Comparison of ENCODE assay signal across 17 cellular contexts in the genomic region with DNA sequence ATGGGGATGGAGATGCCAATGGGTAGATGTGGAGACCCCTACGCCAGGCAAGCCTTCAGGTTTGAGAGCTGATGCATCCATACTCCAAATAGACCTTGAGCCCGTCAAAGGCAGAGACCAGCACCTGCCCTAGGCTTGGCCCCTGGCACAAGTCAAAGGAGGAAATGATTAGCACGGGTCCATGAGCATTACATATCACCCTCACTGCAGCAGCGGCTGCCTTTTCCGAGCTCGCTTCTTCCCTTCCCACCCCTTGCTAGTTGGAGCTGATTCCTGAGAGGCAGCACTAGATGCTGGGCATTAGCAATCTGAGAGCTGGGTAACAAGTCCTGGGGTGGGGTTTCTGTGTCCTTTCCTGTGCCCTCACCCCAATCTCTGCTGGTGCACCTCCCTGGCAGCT. TPM values are rescaled to one million over a fixed set of nuclear protein-coding genes. Genes with fewer than 3 reads are reported as not detected.
DNase-seq lines count a peak whose midpoint lies in the region; ATAC-seq and TF ChIP-seq lines count a peak whose summit lies in the region.
"Had no signal": no experiment of that assay in that cellular context is flagged by ENCODE, and none has a peak within 500 bp of the region (broad histone marks: within the 10 kb centered on the region; RNA-seq: fewer than 3 reads in every experiment).

No MANE protein-coding gene starts in this region.

- H3K36me3 Mint-ChIP-seq in natural killer cell treated with Interleukin-12 subunit alpha and Interleukin-12 subunit beta and Interleukin-15 and Interleukin-18, amount 100 ng/mL, for 72 hours: peaks cover 6% of the 10 kb centered on the region
- peaks cover 4% of the 10 kb centered on the region for H3K36me3 Mint-ChIP-seq in activated T-helper 2 cell treated with anti-CD3 and anti-CD28 coated beads, Interferon-gamma antibody, Interleukin-2, Interleukin-4, amounts not matched to agents 10 μg/mL and 5 μg/mL and 100 μg/mL, durations not matched to agents 14 hours and 24 hours and 36 hours (ENCODE audit: low read depth)

- H3K4me3 ChIP-seq in IMR-90 (ENCODE audit: insufficient read depth, low read depth, low read length) (no peak overlapping the region), esophagus muscularis mucosa (no peak overlapping the region), thoracic aorta (no peak overlapping the region)

- peak overlapping the region; percentile 23; the same call in 1 of the 2 replicates for H4K5ac ChIP-seq in IMR-90 (ENCODE audit: low read depth, low read length)

- H3K27ac ChIP-seq in IMR-90 (ENCODE audit: insufficient read depth, low read length) (0 out of 2 replicates have a peak overlapping the region, but pooled peaks have one; percentile 6), esophagus muscularis mucosa (replicated peaks in 1 of 4) (peak overlapping the region; percentile 68 to 85 (median 76)), thoracic aorta (peak overlapping the region; percentile 65 to 66)
- H3K27ac ChIP-seq: parathyroid adenoma, WERI-Rb-1 had no signal

- H4K20me1 ChIP-seq in IMR-90 (ENCODE audit: insufficient read depth, low read length): peaks cover 4% of the 10 kb centered on the region; the same call in 1 of the 2 replicates

- in situ Hi-C loops in IMR-90 (cut with MboI; ENCODE audit: low sequenced_read_pairs): no loop called here

- H4K91ac ChIP-seq in IMR-90 (ENCODE audit: insufficient read depth, low read depth, low read length): peak overlapping the region; percentile 78

- H4K8ac ChIP-seq in IMR-90 (ENCODE audit: low read depth in 2 of 2, low read length in 2 of 2): peak overlapping the region in 1 of 2 experiments; percentile 65; a peak in 2 of 4 replicates

- no peak for TF ChIP-seq EP300 in esophagus muscularis mucosa (IDR thresholded peaks at IDR 0.05)

- no peak overlapping the region for H3K9ac ChIP-seq in IMR-90 (ENCODE audit: low read depth, low read length)
- H3K9ac ChIP-seq: parathyroid adenoma had no signal

- H3K36me3 ChIP-seq in IMR-90 (ENCODE audit: control insufficient read depth, insufficient read depth, low read length) (no peaks in the 10 kb centered on the region), esophagus muscularis mucosa (no peaks in the 10 kb centered on the region), thoracic aorta (no peaks in the 10 kb centered on the region)
- H3K36me3 ChIP-seq: WERI-Rb-1 had no signal

- no peak overlapping the region for H2AFZ ChIP-seq in IMR-90 (replicated peaks; ENCODE audit: low read length, poor library complexity)
- H2AFZ ChIP-seq: parathyroid adenoma had no signal

- no peak overlapping the region for H3K4me3 Mint-ChIP-seq in natural killer cell treated with Interleukin-12 subunit alpha and Interleukin-12 subunit beta and Interleukin-15 and Interleukin-18, amount 100 ng/mL, for 72 hours
- no peak overlapping the region for H3K4me3 Mint-ChIP-seq in activated T-helper 2 cell treated with anti-CD3 and anti-CD28 coated beads, Interferon-gamma antibody, Interleukin-2, Interleukin-4, amounts not matched to agents 10 μg/mL and 5 μg/mL and 100 μg/mL, durations not matched to agents 14 hours and 24 hours and 36 hours (ENCODE audit: low read depth)
- H3K4me3 Mint-ChIP-seq: activated CD8-positive, alpha-beta T cell treated with anti-CD3 and anti-CD28 coated beads, Interleukin-2, amount 10 ng/mL, durations not matched to agents 7 days and 5 days; activated naive CD8-positive, alpha-beta T cell treated with anti-CD3 and anti-CD28 coated beads for 36 hours; activated T-cell treated with anti-CD3 and anti-CD28 coated beads, Interleukin-2, amount 50 U/mL, for 72 hours; T-cell had no signal

- H3K14ac ChIP-seq in IMR-90 (replicated peaks; ENCODE audit: low read depth, low read length): peak overlapping the region; percentile 59

- no peak overlapping the region for H3K56ac ChIP-seq in IMR-90 (ENCODE audit: extremely low read depth, insufficient read depth, low read length)

- H3K27me3 Mint-ChIP-seq in natural killer cell treated with Interleukin-12 subunit alpha and Interleukin-12 subunit beta and Interleukin-15 and Interleukin-18, amount 100 ng/mL, for 72 hours: no peaks in the 10 kb centered on the region
- H3K27me3 Mint-ChIP-seq in activated T-helper 2 cell treated with anti-CD3 and anti-CD28 coated beads, Interferon-gamma antibody, Interleukin-2, Interleukin-4, amounts not matched to agents 10 μg/mL and 5 μg/mL and 100 μg/mL, durations not matched to agents 14 hours and 24 hours and 36 hours (ENCODE audit: low read depth): no peaks in the 10 kb centered on the region
- H3K27me3 Mint-ChIP-seq: activated naive CD8-positive, alpha-beta T cell treated with anti-CD3 and anti-CD28 coated beads for 36 hours; T-cell had no signal

- no peaks in the 10 kb centered on the region for H3K9me3 Mint-ChIP-seq in natural killer cell treated with Interleukin-12 subunit alpha and Interleukin-12 subunit beta and Interleukin-15 and Interleukin-18, amount 100 ng/mL, for 72 hours
- H3K9me3 Mint-ChIP-seq in activated T-helper 2 cell treated with anti-CD3 and anti-CD28 coated beads, Interferon-gamma antibody, Interleukin-2, Interleukin-4, amounts not matched to agents 10 μg/mL and 5 μg/mL and 100 μg/mL, durations not matched to agents 14 hours and 24 hours and 36 hours: no peaks in the 10 kb centered on the region

- H3K27ac Mint-ChIP-seq in natural killer cell treated with Interleukin-12 subunit alpha and Interleukin-12 subunit beta and Interleukin-15 and Interleukin-18, amount 100 ng/mL, for 72 hours: no peak overlapping the region
- H3K27ac Mint-ChIP-seq in activated T-helper 2 cell treated with anti-CD3 and anti-CD28 coated beads, Interferon-gamma antibody, Interleukin-2, Interleukin-4, amounts not matched to agents 10 μg/mL and 5 μg/mL and 100 μg/mL, durations not matched to agents 14 hours and 24 hours and 36 hours: no peak overlapping the region
- H3K27ac Mint-ChIP-seq: activated CD8-positive, alpha-beta T cell treated with anti-CD3 and anti-CD28 coated beads, Interleukin-2, amount 10 ng/mL, durations not matched to agents 7 days and 5 days; activated naive CD8-positive, alpha-beta T cell treated with anti-CD3 and anti-CD28 coated beads for 36 hours; activated T-cell treated with anti-CD3 and anti-CD28 coated beads, Interleukin-2, amount 50 U/mL, for 72 hours; T-cell had no signal

- peak overlapping the region; percentile 86 for H3K4ac ChIP-seq in IMR-90 (ENCODE audit: low read depth, low read length)

- TF ChIP-seq POLR2A in IMR-90 (IDR thresholded peaks at IDR 0.05; ENCODE audit: low read depth, low read length) (no peak), esophagus muscularis mucosa (IDR thresholded peaks at IDR 0.05; ENCODE audit: low read depth) (no peak)

- DNase-seq in IMR-90 (no peak), esophagus muscularis mucosa (ENCODE audit: extremely low spot score) (no peak), mesenteric fat pad (ENCODE audit: low spot score) (peak; percentile 78), thoracic aorta (ENCODE audit: low spot score) (no peak), GOT3 (lab: John Stamatoyannopoulos, UW) (no peak)
- no peak for DNase-seq in natural killer cell treated with Interleukin-12 subunit alpha and Interleukin-12 subunit beta and Interleukin-15 and Interleukin-18, amount 100 ng/mL, for 72 hours (ENCODE audit: low spot score)
- DNase-seq in stimulated activated CD8-positive, alpha-beta memory T cell treated with anti-CD3 and anti-CD28 coated beads, Interleukin-4, amount 100 ng/mL, for 48 hours: no peak
- DNase-seq in activated T-helper 2 cell treated with anti-CD3 and anti-CD28 coated beads, Interferon-gamma antibody, Interleukin-2, Interleukin-4, amounts not matched to agents 10 μg/mL and 5 μg/mL and 100 μg/mL, durations not matched to agents 14 hours and 24 hours and 36 hours (ENCODE audit: low spot score): no peak
- DNase-seq: activated CD8-positive, alpha-beta T cell treated with anti-CD3 and anti-CD28 coated beads, Interleukin-2, amount 10 ng/mL, durations not matched to agents 7 days and 5 days; activated naive CD8-positive, alpha-beta T cell treated with anti-CD3 and anti-CD28 coated beads for 36 hours; activated T-cell treated with anti-CD3 and anti-CD28 coated beads, Interleukin-2, amount 50 U/mL, for 72 hours; MM.1S; NCI-H187 treated with DMSO at 0.1 percent for 48 hours; NK-92 treated with Interleukin-12 subunit alpha and Interleukin-12 subunit beta, amount 100 ng/mL, for 24 hours; T-cell; WERI-Rb-1 had no signal

- ATAC-seq in IMR-90 (ENCODE audit: low read depth) (peak; percentile 4; the same call in 1 of the 2 replicates), thoracic aorta (ENCODE audit: insufficient number of reproducible peaks, low FRiP score, low read depth) (no peak)
- no peak for ATAC-seq in natural killer cell treated with Interleukin-12 subunit alpha and Interleukin-12 subunit beta and Interleukin-15 and Interleukin-18, amount 100 ng/mL, for 72 hours
- ATAC-seq: activated CD8-positive, alpha-beta T cell treated with anti-CD3 and anti-CD28 coated beads, Interleukin-2, amount 10 ng/mL, durations not matched to agents 7 days and 5 days; activated T-cell treated with anti-CD3 and anti-CD28 coated beads, Interleukin-2, amount 50 U/mL, for 72 hours; T-cell had no signal

- dilution Hi-C loops in IMR-90 (cut with HindIII; ENCODE audit: low sequenced_read_pairs, unreplicated experiment): no loop called here

- H2BK20ac ChIP-seq in IMR-90 (ENCODE audit: low read depth, low read length): peak overlapping the region; percentile 81

- peaks cover 2 to 8% of the 10 kb centered on the region in 2 experiments; a peak in 1 of 4 replicates for H3K79me1 ChIP-seq in IMR-90 (ENCODE audit: low read depth in 1 of 2, low read length in 2 of 2)

- H3K4me1 ChIP-seq in IMR-90 (ENCODE audit: control insufficient read depth, insufficient read depth, low read length) (peaks cover 16% of the 10 kb centered on the region), esophagus muscularis mucosa (peaks cover 24 to 52% (median 48%) of the 10 kb centered on the region in 4 donors), thoracic aorta (ENCODE audit: control insufficient read depth in 1 of 2, low read depth in 2 of 2) (peaks cover 17 to 35% of the 10 kb centered on the region in 2 donors)

- H3K27me3 ChIP-seq in IMR-90 (ENCODE audit: control insufficient read depth, insufficient read depth, low read length) (no peaks in the 10 kb centered on the region), esophagus muscularis mucosa (no peaks in the 10 kb centered on the region), thoracic aorta (replicated peaks; ENCODE audit: insufficient read depth) (no peaks in the 10 kb centered on the region)

- H2BK15ac ChIP-seq in IMR-90 (ENCODE audit: low read depth, low read length): peak overlapping the region; percentile 39; the same call in 1 of the 3 replicates

- H2BK120ac ChIP-seq in IMR-90 (ENCODE audit: low read depth, low read length): peak overlapping the region; percentile 85

- H3K4me1 Mint-ChIP-seq in natural killer cell treated with Interleukin-12 subunit alpha and Interleukin-12 subunit beta and Interleukin-15 and Interleukin-18, amount 100 ng/mL, for 72 hours (ENCODE audit: low read depth in 2 of 2): peaks cover 0 to 7% of the 10 kb centered on the region in 2 donors
- H3K4me1 Mint-ChIP-seq in activated T-helper 2 cell treated with anti-CD3 and anti-CD28 coated beads, Interferon-gamma antibody, Interleukin-2, Interleukin-4, amounts not matched to agents 10 μg/mL and 5 μg/mL and 100 μg/mL, durations not matched to agents 14 hours and 24 hours and 36 hours (ENCODE audit: low read depth): no peaks in the 10 kb centered on the region
- H3K4me1 Mint-ChIP-seq: activated naive CD8-positive, alpha-beta T cell treated with anti-CD3 and anti-CD28 coated beads for 36 hours; T-cell had no signal

- H3K9me3 ChIP-seq in IMR-90 (ENCODE audit: control insufficient read depth, insufficient read depth, low read length): no peaks in the 10 kb centered on the region
- H3K9me3 ChIP-seq in esophagus muscularis mucosa: no peaks in the 10 kb centered on the region
- H3K9me3 ChIP-seq in thoracic aorta: no peaks in the 10 kb centered on the region

- H2AK9ac ChIP-seq in IMR-90 (replicated peaks; ENCODE audit: low read depth, low read length, poor library complexity): peak overlapping the region; percentile 93

- TF ChIP-seq RAD21 in IMR-90 (IDR thresholded peaks at IDR 0.05; ENCODE audit: low read length): no peak

- no peak overlapping the region for H2BK5ac ChIP-seq in IMR-90 (ENCODE audit: low read depth, low read length, poor library complexity, severe bottlenecking)

- WGBS in IMR-90 (ENCODE audit: extremely low coverage in 2 of 2, insufficient read length in 1 of 2), 2 experiments: no CpG with 5 or more reads among the region's 6 CpGs
- WGBS in esophagus muscularis mucosa: 65% methylated on average over 6 of the region's 6 CpGs

- H3K23ac ChIP-seq in IMR-90 (ENCODE audit: low read depth, low read length): peak overlapping the region; percentile 87

- H2AK5ac ChIP-seq in IMR-90 (ENCODE audit: low read depth, low read length): peak overlapping the region; percentile 72

- H3K18ac ChIP-seq in IMR-90 (ENCODE audit: low read depth, low read length): peak overlapping the region; percentile 48

- H3K4me2 ChIP-seq in IMR-90 (ENCODE audit: low read depth, low read length): no peak overlapping the region

- H3K9me1 ChIP-seq in IMR-90 (ENCODE audit: insufficient read depth, low read length): peaks cover 24% of the 10 kb centered on the region

- CTCF ChIA-PET in IMR-90 (lab: Yijun Ruan, JAX): no interaction called here

- intact Hi-C loops in IMR-90 (cut with micrococcal nuclease) (no loop called here), esophagus muscularis mucosa (cut with DNase I) (no loop called here)
- intact Hi-C loops in activated T-helper 2 cell treated with anti-CD3 and anti-CD28 coated beads, Interferon-gamma antibody, Interleukin-2, Interleukin-4, amounts not matched to agents 10 μg/mL and 5 μg/mL and 100 μg/mL, durations not matched to agents 14 hours and 24 hours and 36 hours (cut with micrococcal nuclease): no loop called here

- no TSS peak for BruUV-seq in IMR-90 (replicated peaks; lab: Mats Ljungman, UMichigan)

- POLR2A ChIA-PET in IMR-90 (lab: Charles Lee; ENCODE audit: unreplicated experiment): interaction anchor here (0.6 kb wide), 2 partner anchors 27 to 188 kb away, joined by 3 read pairs; no protein-coding TSS in a partner anchor

- TF ChIP-seq CTCF in IMR-90 (conservative IDR thresholded peaks at IDR 0.05; ENCODE audit: low read depth, low read length) (no peak), esophagus muscularis mucosa (IDR thresholded peaks at IDR 0.05) (no peak), thoracic aorta (IDR thresholded peaks at IDR 0.05) (no peak)

RNA-seq across cellular contexts. Expression of gene CDRT4, which starts 3.2 kb away (rescaled TPM):
- total RNA-seq in IMR-90 (2012; rRNA removed): 0.56 and 0.90 TPM in 2 replicates
- 2.7 and 3.7 TPM in 2 replicates for polyA plus RNA-seq in IMR-90 (2012; rRNA removed)
- polyA plus RNA-seq in IMR-90 (2012; cell fraction: cytosol; rRNA removed): 0.13 and 0.50 TPM in 2 replicates
- polyA plus RNA-seq in IMR-90 (2012; cell fraction: nucleus; rRNA removed; ENCODE audit: low replicate concordance): 27.7 and 76.4 TPM in 2 replicates
- 1 to 10 TPM; 1.6 to 6.6 (median 3.4) TPM for total RNA-seq in esophagus muscularis mucosa
- total RNA-seq in mesenteric fat pad: 2.8 TPM
- total RNA-seq in thoracic aorta: 10 to 100 TPM; 13.5 to 22.2 TPM
- total RNA-seq in natural killer cell treated with Interleukin-12 subunit alpha and Interleukin-12 subunit beta and Interleukin-15 and Interleukin-18, amount 100 ng/mL, for 72 hours: 10 to 100 TPM in 1 of 2 donors, 1 to 10 TPM in 1; 8.3 to 34.0 TPM
- 4.8 and 8.0 TPM in 2 replicates for total RNA-seq in activated T-helper 2 cell treated with anti-CD3 and anti-CD28 coated beads, Interferon-gamma antibody, Interleukin-2, Interleukin-4, amounts not matched to agents 10 μg/mL and 5 μg/mL and 100 μg/mL, durations not matched to agents 14 hours and 24 hours and 36 hours

Comparison
In these comparisons a context has a peak if more than half of its experiments do, and no peak if none do; other contexts are left out.
1. H3K27ac ChIP-seq: peak in every context shown above with its lines; median percentile 76 in esophagus muscularis mucosa; 66 in thoracic aorta; 6 in IMR-90.